Comparison of ENCODE assay signal across 1 cellular context in the genomic region with DNA sequence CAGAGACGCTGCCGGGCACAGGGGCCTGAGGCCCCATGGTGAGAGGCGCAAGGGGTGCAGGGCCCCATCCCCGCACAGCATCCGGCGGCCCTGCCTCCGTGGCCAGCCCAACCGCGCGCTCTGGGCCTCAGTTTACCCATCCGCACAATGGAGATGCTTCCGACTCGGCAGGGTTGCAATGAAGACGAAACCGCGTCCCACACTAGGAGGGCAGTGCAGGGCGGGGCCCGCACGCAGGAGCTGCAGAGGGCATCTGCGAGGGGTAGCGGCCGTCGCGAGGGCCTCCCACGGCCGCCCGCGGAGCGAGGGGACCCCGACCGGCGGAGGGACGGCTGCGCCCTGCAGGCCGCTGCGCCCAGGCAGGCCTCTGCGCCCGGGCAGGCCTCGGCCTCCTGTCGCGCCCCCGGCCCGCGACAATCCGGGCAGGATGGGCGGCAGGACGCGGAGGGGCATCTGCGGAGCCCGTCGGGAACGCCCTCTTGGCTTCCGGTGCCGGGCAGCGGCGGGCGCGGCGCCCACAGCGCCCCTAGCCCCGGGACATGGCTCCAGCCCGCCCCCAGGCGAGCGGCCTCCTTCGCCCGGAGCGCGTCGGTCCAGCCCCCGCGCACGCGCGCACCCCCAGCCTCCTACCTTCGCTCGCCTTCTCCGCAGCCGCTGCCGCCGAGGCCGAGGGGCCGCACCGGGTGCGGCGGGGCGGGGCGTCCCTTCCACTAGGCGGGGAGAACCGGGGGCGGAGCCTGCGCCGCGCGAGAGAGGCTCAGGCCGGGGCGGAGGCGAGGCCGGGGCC.
TF ChIP-seq lines count a peak whose summit lies in the region.

No MANE protein-coding gene starts in this region.

TF ChIP-seq in HepG2, 621 proteins besides CTCF, POLR2A, EP300 and RAD21 (continued from another document):
- TF ChIP-seq, protein P1, sequence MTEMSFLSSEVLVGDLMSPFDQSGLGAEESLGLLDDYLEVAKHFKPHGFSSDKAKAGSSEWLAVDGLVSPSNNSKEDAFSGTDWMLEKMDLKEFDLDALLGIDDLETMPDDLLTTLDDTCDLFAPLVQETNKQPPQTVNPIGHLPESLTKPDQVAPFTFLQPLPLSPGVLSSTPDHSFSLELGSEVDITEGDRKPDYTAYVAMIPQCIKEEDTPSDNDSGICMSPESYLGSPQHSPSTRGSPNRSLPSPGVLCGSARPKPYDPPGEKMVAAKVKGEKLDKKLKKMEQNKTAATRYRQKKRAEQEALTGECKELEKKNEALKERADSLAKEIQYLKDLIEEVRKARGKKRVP (CRISPR knock-in tag; IDR thresholded peaks at IDR 0.05), result 0 out of 4 replicates have a peak, but pooled peaks of 1 of the 2 experiments have one; percentile 45
- TF ChIP-seq, protein P2, sequence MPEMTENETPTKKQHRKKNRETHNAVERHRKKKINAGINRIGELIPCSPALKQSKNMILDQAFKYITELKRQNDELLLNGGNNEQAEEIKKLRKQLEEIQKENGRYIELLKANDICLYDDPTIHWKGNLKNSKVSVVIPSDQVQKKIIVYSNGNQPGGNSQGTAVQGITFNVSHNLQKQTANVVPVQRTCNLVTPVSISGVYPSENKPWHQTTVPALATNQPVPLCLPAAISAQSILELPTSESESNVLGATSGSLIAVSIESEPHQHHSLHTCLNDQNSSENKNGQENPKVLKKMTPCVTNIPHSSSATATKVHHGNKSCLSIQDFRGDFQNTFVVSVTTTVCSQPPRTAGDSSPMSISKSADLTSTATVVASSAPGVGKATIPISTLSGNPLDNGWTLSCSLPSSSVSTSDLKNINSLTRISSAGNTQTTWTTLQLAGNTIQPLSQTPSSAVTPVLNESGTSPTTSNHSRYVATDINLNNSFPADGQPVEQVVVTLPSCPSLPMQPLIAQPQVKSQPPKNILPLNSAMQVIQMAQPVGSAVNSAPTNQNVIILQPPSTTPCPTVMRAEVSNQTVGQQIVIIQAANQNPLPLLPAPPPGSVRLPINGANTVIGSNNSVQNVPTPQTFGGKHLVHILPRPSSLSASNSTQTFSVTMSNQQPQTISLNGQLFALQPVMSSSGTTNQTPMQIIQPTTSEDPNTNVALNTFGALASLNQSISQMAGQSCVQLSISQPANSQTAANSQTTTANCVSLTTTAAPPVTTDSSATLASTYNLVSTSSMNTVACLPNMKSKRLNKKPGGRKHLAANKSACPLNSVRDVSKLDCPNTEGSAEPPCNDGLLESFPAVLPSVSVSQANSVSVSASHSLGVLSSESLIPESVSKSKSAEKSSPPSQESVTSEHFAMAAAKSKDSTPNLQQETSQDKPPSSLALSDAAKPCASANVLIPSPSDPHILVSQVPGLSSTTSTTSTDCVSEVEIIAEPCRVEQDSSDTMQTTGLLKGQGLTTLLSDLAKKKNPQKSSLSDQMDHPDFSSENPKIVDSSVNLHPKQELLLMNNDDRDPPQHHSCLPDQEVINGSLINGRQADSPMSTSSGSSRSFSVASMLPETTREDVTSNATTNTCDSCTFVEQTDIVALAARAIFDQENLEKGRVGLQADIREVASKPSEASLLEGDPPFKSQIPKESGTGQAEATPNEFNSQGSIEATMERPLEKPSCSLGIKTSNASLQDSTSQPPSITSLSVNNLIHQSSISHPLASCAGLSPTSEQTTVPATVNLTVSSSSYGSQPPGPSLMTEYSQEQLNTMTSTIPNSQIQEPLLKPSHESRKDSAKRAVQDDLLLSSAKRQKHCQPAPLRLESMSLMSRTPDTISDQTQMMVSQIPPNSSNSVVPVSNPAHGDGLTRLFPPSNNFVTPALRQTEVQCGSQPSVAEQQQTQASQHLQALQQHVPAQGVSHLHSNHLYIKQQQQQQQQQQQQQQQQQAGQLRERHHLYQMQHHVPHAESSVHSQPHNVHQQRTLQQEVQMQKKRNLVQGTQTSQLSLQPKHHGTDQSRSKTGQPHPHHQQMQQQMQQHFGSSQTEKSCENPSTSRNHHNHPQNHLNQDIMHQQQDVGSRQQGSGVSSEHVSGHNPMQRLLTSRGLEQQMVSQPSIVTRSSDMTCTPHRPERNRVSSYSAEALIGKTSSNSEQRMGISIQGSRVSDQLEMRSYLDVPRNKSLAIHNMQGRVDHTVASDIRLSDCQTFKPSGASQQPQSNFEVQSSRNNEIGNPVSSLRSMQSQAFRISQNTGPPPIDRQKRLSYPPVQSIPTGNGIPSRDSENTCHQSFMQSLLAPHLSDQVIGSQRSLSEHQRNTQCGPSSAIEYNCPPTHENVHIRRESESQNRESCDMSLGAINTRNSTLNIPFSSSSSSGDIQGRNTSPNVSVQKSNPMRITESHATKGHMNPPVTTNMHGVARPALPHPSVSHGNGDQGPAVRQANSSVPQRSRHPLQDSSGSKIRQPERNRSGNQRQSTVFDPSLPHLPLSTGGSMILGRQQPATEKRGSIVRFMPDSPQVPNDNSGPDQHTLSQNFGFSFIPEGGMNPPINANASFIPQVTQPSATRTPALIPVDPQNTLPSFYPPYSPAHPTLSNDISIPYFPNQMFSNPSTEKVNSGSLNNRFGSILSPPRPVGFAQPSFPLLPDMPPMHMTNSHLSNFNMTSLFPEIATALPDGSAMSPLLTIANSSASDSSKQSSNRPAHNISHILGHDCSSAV (CRISPR knock-in tag; IDR thresholded peaks at IDR 0.05; ENCODE audit: borderline replicate concordance), result no peak
- TF ChIP-seq ZNF570 (CRISPR knock-in tag; IDR thresholded peaks at IDR 0.05; ENCODE audit: borderline replicate concordance), result no peak
